ENCODE assay signal across 27 cellular contexts in the genomic region with DNA sequence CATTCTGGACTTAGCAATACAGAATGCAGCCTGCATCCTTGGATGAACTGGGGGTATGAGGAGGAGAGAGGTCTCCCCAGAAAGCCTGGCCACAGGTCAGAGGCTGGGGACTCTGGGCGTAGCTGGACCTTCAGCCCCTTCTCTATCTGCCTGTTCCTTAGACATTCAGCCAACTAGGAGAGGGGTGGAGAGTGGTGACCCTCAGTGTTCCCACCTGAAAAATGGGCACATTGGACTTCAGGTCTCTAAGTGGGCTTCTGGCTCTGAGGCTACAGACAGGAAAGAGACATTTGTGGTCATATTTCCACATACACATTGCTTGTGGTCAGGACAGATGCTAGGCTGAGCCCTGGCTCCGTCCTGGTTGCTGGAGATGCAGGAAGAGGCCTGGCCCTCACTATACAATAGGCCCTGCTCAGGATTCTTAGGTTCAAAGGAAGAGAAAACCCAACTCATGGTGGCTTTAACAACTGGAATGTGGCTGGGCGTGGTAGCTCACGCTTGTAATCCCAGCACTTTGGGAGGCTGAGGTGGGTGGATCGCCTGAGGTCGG. TPM values are rescaled to one million over a fixed set of nuclear protein-coding genes. Genes with fewer than 3 reads are reported as not detected.
DNase-seq lines count a peak whose midpoint lies in the region; FAIRE-seq and TF ChIP-seq lines count a peak whose summit lies in the region.
"Had no signal": no experiment of that assay in that cellular context is flagged by ENCODE, and none has a peak within 500 bp of the region (broad histone marks: within the 10 kb centered on the region; RNA-seq: fewer than 3 reads in every experiment).

No MANE protein-coding gene starts in this region.

- H2BK15ac ChIP-seq in mesenchymal stem cell (ENCODE audit: low read depth, poor library complexity, severe bottlenecking): no peak overlapping the region

- H3K4me1 ChIP-seq in astrocyte (ENCODE audit: insufficient read depth, low read length): peaks cover 6% of the 10 kb centered on the region
- H3K4me1 ChIP-seq in mesenchymal stem cell (ENCODE audit: control insufficient read depth, insufficient read depth, low read depth, low read length): peaks cover 12% of the 10 kb centered on the region
- peaks cover 35 to 46% (median 42%) of the 10 kb centered on the region in 4 donors for H3K4me1 ChIP-seq in esophagus muscularis mucosa
- H3K4me1 ChIP-seq: transverse colon had no signal

- H3K4ac ChIP-seq in mesenchymal stem cell (ENCODE audit: low read depth in 1 of 2, low read length in 2 of 2): no peak overlapping the region

- no peak overlapping the region for H2AK5ac ChIP-seq in mesenchymal stem cell (ENCODE audit: low read length, severe bottlenecking)

- no peak overlapping the region for H4K8ac ChIP-seq in mesenchymal stem cell (ENCODE audit: low read length)

- H2AFZ ChIP-seq in astrocyte (ENCODE audit: low read depth, low read length) (no peak overlapping the region), mesenchymal stem cell (ENCODE audit: low read depth, low read length) (no peak overlapping the region)

- peak overlapping the region in 1 of 2 experiments; percentile 12 for H2BK12ac ChIP-seq in mesenchymal stem cell (ENCODE audit: low read length in 2 of 2)

- H3K27ac Mint-ChIP-seq in Calu3 (ENCODE audit: unreplicated experiment) (peak overlapping the region; percentile 39), astrocyte (ENCODE audit: unreplicated experiment) (no peak overlapping the region)
- H3K27ac Mint-ChIP-seq: activated CD8-positive, alpha-beta T cell treated with anti-CD3 and anti-CD28 coated beads for 36 hours; activated naive CD8-positive, alpha-beta T cell; activated T-helper 2 cell treated with anti-CD3 and anti-CD28 coated beads, Interferon-gamma antibody, Interleukin-2, Interleukin-4, amounts not matched to agents 10 μg/mL and 5 μg/mL and 100 μg/mL, durations not matched to agents 14 hours and 24 hours and 36 hours; dendritic cell treated with granulocyte-macrophage colony-stimulating factor and Interleukin-4, amounts not matched to agents 40 ng/mL and 50 ng/mL, for 4 days; endodermal cell; natural killer cell had no signal

- H3K4me2 ChIP-seq in astrocyte (ENCODE audit: low read length) (no peak overlapping the region), mesenchymal stem cell (ENCODE audit: low read length, poor library complexity, severe bottlenecking) (no peak overlapping the region)

- TF ChIP-seq EP300 in esophagus muscularis mucosa (IDR thresholded peaks at IDR 0.05): no peak

- no peak overlapping the region for H2BK120ac ChIP-seq in mesenchymal stem cell (ENCODE audit: low read depth, low read length)

- no peak overlapping the region for H2BK5ac ChIP-seq in mesenchymal stem cell (ENCODE audit: low read depth, low read length, poor library complexity, severe bottlenecking)

- 88% methylated on average over 5 of the region's 6 CpGs for WGBS in mesenchymal stem cell
- 91% methylated on average over 5 of the region's 6 CpGs for WGBS in esophagus muscularis mucosa

- H3K18ac ChIP-seq in mesenchymal stem cell (ENCODE audit: low read depth in 1 of 2, low read length in 2 of 2): no peak overlapping the region

- H3K9me3 ChIP-seq in astrocyte (ENCODE audit: insufficient read depth, low read depth, low read length): no peaks in the 10 kb centered on the region
- H3K9me3 ChIP-seq in mesenchymal stem cell (ENCODE audit: control insufficient read depth, low read length): peaks cover 8% of the 10 kb centered on the region
- peaks cover 0 to 7% (median 3%) of the 10 kb centered on the region in 4 donors for H3K9me3 ChIP-seq in esophagus muscularis mucosa
- H3K9me3 ChIP-seq: pancreas, right atrium auricular region, SJSA1 had no signal

- H3K9ac ChIP-seq in astrocyte (ENCODE audit: low read length) (no peak overlapping the region), mesenchymal stem cell (ENCODE audit: low read length) (no peak overlapping the region)

- no peak overlapping the region for H3K4me3 ChIP-seq in astrocyte (ENCODE audit: insufficient read depth, low read depth, low read length)
- no peak overlapping the region for H3K4me3 ChIP-seq in mesenchymal stem cell (ENCODE audit: insufficient read depth in 1 of 2, low read depth in 1 of 2, low read length in 2 of 2)
- no peak overlapping the region for H3K4me3 ChIP-seq in esophagus muscularis mucosa
- H3K4me3 ChIP-seq: pancreas, right atrium auricular region, SJSA1, transverse colon had no signal

- H3K4me1 Mint-ChIP-seq in Calu3 (ENCODE audit: low read depth, unreplicated experiment): peaks cover 17% of the 10 kb centered on the region
- peaks cover 2% of the 10 kb centered on the region for H3K4me1 Mint-ChIP-seq in astrocyte (ENCODE audit: low read depth, unreplicated experiment)

- TF ChIP-seq POLR2A in esophagus muscularis mucosa (IDR thresholded peaks at IDR 0.05; ENCODE audit: low read depth): no peak

- no peak overlapping the region for H3K23ac ChIP-seq in mesenchymal stem cell (ENCODE audit: low read length in 2 of 2)

- H3K79me1 ChIP-seq in mesenchymal stem cell (replicated peaks; ENCODE audit: low read length, poor library complexity, severe bottlenecking): no peaks in the 10 kb centered on the region

- intact Hi-C loops in Calu3 (cut with micrococcal nuclease; ENCODE audit: unreplicated experiment): no loop called here
- intact Hi-C loops in esophagus muscularis mucosa (cut with DNase I): no loop called here

- no peak overlapping the region for H3K14ac ChIP-seq in mesenchymal stem cell (ENCODE audit: low read length in 2 of 2)

- no peaks in the 10 kb centered on the region for H3K36me3 ChIP-seq in astrocyte (ENCODE audit: insufficient read depth, low read length)
- H3K36me3 ChIP-seq in mesenchymal stem cell (ENCODE audit: control insufficient read depth in 1 of 2, insufficient read depth in 2 of 2, low read depth in 1 of 2, low read length in 2 of 2): no peaks in the 10 kb centered on the region
- H3K36me3 ChIP-seq in esophagus muscularis mucosa: no peaks in the 10 kb centered on the region
- H3K36me3 ChIP-seq: pancreas, right atrium auricular region, SJSA1, transverse colon had no signal

- no peak for DNase-seq in Calu3
- peak; percentile 72 for DNase-seq in LHCN-M2 (ENCODE audit: low read depth)
- peak; percentile 29 for DNase-seq in astrocyte (ENCODE audit: low read depth)
- DNase-seq in mesenchymal stem cell: peak; percentile 58
- no peak for DNase-seq in T-helper 2 cell
- no peak for DNase-seq in DMS 273 (lab: John Stamatoyannopoulos, UW; ENCODE audit: unreplicated experiment)
- DNase-seq in islet precursor cell: no peak
- no peak for DNase-seq in esophagus muscularis mucosa (ENCODE audit: extremely low spot score)
- DNase-seq: activated CD8-positive, alpha-beta T cell treated with anti-CD3 and anti-CD28 coated beads for 36 hours; caudate nucleus; DMS53; endodermal cell; natural killer cell; NCI-H1417; NCI-H2029 treated with DMSO at 0.1 percent for 48 hours; NCI-H2227 treated with DMSO at 0.1 percent for 48 hours; NCI-H526 treated with DMSO at 0.1 percent for 48 hours; stimulated activated CD4-positive, alpha-beta T cell treated with anti-CD3 and anti-CD28 coated beads, Interleukin-2, amount 100 ng/mL, for 48 hours; transverse colon had no signal

- peaks cover 6% of the 10 kb centered on the region for H3K9me3 Mint-ChIP-seq in Calu3 (ENCODE audit: low read depth, unreplicated experiment)
- H3K9me3 Mint-ChIP-seq in astrocyte (ENCODE audit: unreplicated experiment): peaks cover 5% of the 10 kb centered on the region
- H3K9me3 Mint-ChIP-seq: activated CD8-positive, alpha-beta T cell treated with anti-CD3 and anti-CD28 coated beads for 36 hours; activated T-helper 2 cell treated with anti-CD3 and anti-CD28 coated beads, Interferon-gamma antibody, Interleukin-2, Interleukin-4, amounts not matched to agents 10 μg/mL and 5 μg/mL and 100 μg/mL, durations not matched to agents 14 hours and 24 hours and 36 hours; natural killer cell had no signal

- H3K27ac ChIP-seq in astrocyte (ENCODE audit: low read depth, low read length) (no peak overlapping the region), mesenchymal stem cell (ENCODE audit: low read length, poor library complexity, severe bottlenecking) (no peak overlapping the region), esophagus muscularis mucosa (replicated peaks in 1 of 4) (no peak overlapping the region)
- H3K27ac ChIP-seq: pancreas, right atrium auricular region, SJSA1, transverse colon had no signal

- no TSS peak for BruUV-seq in Calu3 (replicated peaks; lab: Mats Ljungman, UMichigan)

- H3K79me2 ChIP-seq in astrocyte (ENCODE audit: insufficient read depth, low read length): no peaks in the 10 kb centered on the region

- no peaks in the 10 kb centered on the region for H4K20me1 ChIP-seq in astrocyte (ENCODE audit: insufficient read depth, low read length)

- TF ChIP-seq CTCF in Calu3 (IDR thresholded peaks at IDR 0.05; ENCODE audit: unreplicated experiment) (no peak), astrocyte (IDR thresholded peaks at IDR 0.05; ENCODE audit: insufficient read depth, low read depth, low read length) (no peak), esophagus muscularis mucosa (IDR thresholded peaks at IDR 0.05) (no peak)

- no peak for FAIRE-seq in astrocyte (lab: Jason Lieb, UNC)
- FAIRE-seq: G401.6, keratinocyte, pancreas had no signal

- H3K27me3 ChIP-seq in astrocyte (ENCODE audit: insufficient read depth, low read length): no peaks in the 10 kb centered on the region
- no peaks in the 10 kb centered on the region for H3K27me3 ChIP-seq in mesenchymal stem cell (ENCODE audit: control insufficient read depth in 1 of 2, insufficient read depth in 1 of 2, low read length in 2 of 2)
- H3K27me3 ChIP-seq in esophagus muscularis mucosa: no peaks in the 10 kb centered on the region
- H3K27me3 ChIP-seq: pancreas, right atrium auricular region, SJSA1, transverse colon had no signal

- H4K91ac ChIP-seq in mesenchymal stem cell (ENCODE audit: low read length): no peak overlapping the region

- CTCF ChIA-PET in Calu3 (lab: Charles Lee): no interaction called here

- no peaks in the 10 kb centered on the region for H3K27me3 Mint-ChIP-seq in Calu3 (ENCODE audit: unreplicated experiment)
- H3K27me3 Mint-ChIP-seq in astrocyte (ENCODE audit: low read depth, unreplicated experiment): no peaks in the 10 kb centered on the region
- H3K27me3 Mint-ChIP-seq: activated CD8-positive, alpha-beta T cell treated with anti-CD3 and anti-CD28 coated beads for 36 hours; activated naive CD8-positive, alpha-beta T cell had no signal

- no peak overlapping the region for H3K4me3 Mint-ChIP-seq in Calu3 (ENCODE audit: low read depth, unreplicated experiment)
- H3K4me3 Mint-ChIP-seq in astrocyte (ENCODE audit: unreplicated experiment): no peak overlapping the region
- H3K4me3 Mint-ChIP-seq: activated CD8-positive, alpha-beta T cell treated with anti-CD3 and anti-CD28 coated beads for 36 hours; activated naive CD8-positive, alpha-beta T cell; dendritic cell treated with granulocyte-macrophage colony-stimulating factor and Interleukin-4, amounts not matched to agents 40 ng/mL and 50 ng/mL, for 4 days; endodermal cell; natural killer cell had no signal

- peaks cover 5% of the 10 kb centered on the region for H3K36me3 Mint-ChIP-seq in Calu3 (ENCODE audit: insufficient read depth, unreplicated experiment)
- H3K36me3 Mint-ChIP-seq in astrocyte (ENCODE audit: low read depth, unreplicated experiment): peaks cover 1% of the 10 kb centered on the region
- H3K36me3 Mint-ChIP-seq: activated naive CD8-positive, alpha-beta T cell; natural killer cell had no signal

RNA-seq across cellular contexts. Expression of gene CBX7, which starts 30.1 kb away (rescaled TPM):
- total RNA-seq in Calu3 (2022): 10.5 and 11.8 TPM in 2 replicates
- total RNA-seq in LHCN-M2 (2014; rRNA removed): 1.3 and 3.3 TPM in 2 replicates
- 3.7 TPM for polyA plus RNA-seq in LHCN-M2 (2012)
- 1.2 and 1.4 TPM in 2 replicates for total RNA-seq in astrocyte
- polyA plus RNA-seq in mesenchymal stem cell (2013, experiment 1 of 2): 2.0 TPM
- polyA plus RNA-seq in mesenchymal stem cell (2013, experiment 2 of 2): 1.6 TPM
- total RNA-seq in esophagus muscularis mucosa: 100 to 1,000 TPM; 129 to 251 (median 173) TPM

Comparison
In these comparisons a context has a peak if more than half of its experiments do, and no peak if none do; other contexts are left out.
1. DNase-seq: peak in LHCN-M2 (single experiment), astrocyte (single experiment) and mesenchymal stem cell (single experiment); none in Calu3 (single experiment), T-helper 2 cell (0 of 5), DMS 273 (single experiment), islet precursor cell (single experiment) and esophagus muscularis mucosa (single experiment).
2. RNA of gene CBX7, which starts 30.1 kb away (total RNA-seq): 129 to 251 TPM in esophagus muscularis mucosa; 10.5 to 11.8 TPM in Calu3, 1.3 to 3.3 TPM in LHCN-M2 and 1.2 to 1.4 TPM in astrocyte; every median in the first group is over 10 times any median in the second.